In genomic region chr15:74933573-74933972, GRCh38 we compare ENCODE assay signal across 14 cellular contexts. TPM values are rescaled to one million over a fixed set of nuclear protein-coding genes. Genes with fewer than 3 reads are reported as not detected.
DNase-seq lines count a peak whose midpoint lies in the region; ATAC-seq and TF ChIP-seq lines count a peak whose summit lies in the region.
"Had no signal": no experiment of that assay in that cellular context is flagged by ENCODE, and none has a peak within 500 bp of the region (broad histone marks: within the 10 kb centered on the region; RNA-seq: fewer than 3 reads in every experiment).

No MANE protein-coding gene starts in this region.

- H3K36me3 Mint-ChIP-seq in activated T-cell treated with anti-CD3 and anti-CD28 coated beads, Interleukin-2, amount 50 U/mL, for 24 hours (ENCODE audit: low read depth), result peaks cover 67% of the 10 kb centered on the region
- peaks cover 24% of the 10 kb centered on the region for H3K36me3 Mint-ChIP-seq in activated naive CD8-positive, alpha-beta T cell treated with anti-CD3 and anti-CD28 coated beads, Interleukin-2, amount 10 ng/mL, durations not matched to agents 7 days and 5 days

- no peak overlapping the region for H3K27ac ChIP-seq in IMR-90 (ENCODE audit: insufficient read depth, low read length)
- H3K27ac ChIP-seq in parathyroid adenoma, result no peak overlapping the region

- peak overlapping the region; percentile 30 for H3K27ac Mint-ChIP-seq in activated T-cell treated with anti-CD3 and anti-CD28 coated beads, Interleukin-2, amount 50 U/mL, for 24 hours
- no peak overlapping the region for H3K27ac Mint-ChIP-seq in activated naive CD8-positive, alpha-beta T cell treated with anti-CD3 and anti-CD28 coated beads, Interleukin-2, amount 10 ng/mL, durations not matched to agents 7 days and 5 days
- H3K27ac Mint-ChIP-seq: activated naive CD4-positive, alpha-beta T cell treated with anti-CD3 and anti-CD28 coated beads for 36 hours had no signal

- no peak for TF ChIP-seq POLR2A in IMR-90 (IDR thresholded peaks at IDR 0.05; ENCODE audit: low read depth, low read length)

- no peak overlapping the region for H2AK5ac ChIP-seq in IMR-90 (ENCODE audit: low read depth, low read length)

- H3K36me3 ChIP-seq in IMR-90 (ENCODE audit: control insufficient read depth, insufficient read depth, low read length) (peaks cover 14% of the 10 kb centered on the region), parathyroid adenoma (ENCODE audit: control insufficient read depth, insufficient read depth, low read length) (no peaks in the 10 kb centered on the region), BE2C (peaks cover 40% of the 10 kb centered on the region)

- H3K9me1 ChIP-seq in IMR-90 (ENCODE audit: insufficient read depth, low read length), result peaks cover 9% of the 10 kb centered on the region; the same call in 1 of the 2 replicates

- no peak overlapping the region for H2BK15ac ChIP-seq in IMR-90 (ENCODE audit: low read depth, low read length)

- no peaks in the 10 kb centered on the region for H3K27me3 Mint-ChIP-seq in activated T-cell treated with anti-CD3 and anti-CD28 coated beads, Interleukin-2, amount 50 U/mL, for 24 hours
- no peaks in the 10 kb centered on the region for H3K27me3 Mint-ChIP-seq in activated naive CD8-positive, alpha-beta T cell treated with anti-CD3 and anti-CD28 coated beads, Interleukin-2, amount 10 ng/mL, durations not matched to agents 7 days and 5 days

- DNase-seq in activated T-cell treated with anti-CD3 and anti-CD28 coated beads, Interleukin-2, amount 50 U/mL, for 24 hours, result no peak
- DNase-seq in activated T-cell treated with anti-CD3 and anti-CD28 coated beads for 4 hours, result no peak
- no peak for DNase-seq in IMR-90
- DNase-seq in activated naive CD8-positive, alpha-beta T cell treated with anti-CD3 and anti-CD28 coated beads, Interleukin-2, amount 10 ng/mL, durations not matched to agents 7 days and 5 days, result no peak
- DNase-seq in NCI-H1930 (lab: John Stamatoyannopoulos, UW), result no peak
- no peak for DNase-seq in BE2C
- no peak for DNase-seq in HCEC 1CT
- DNase-seq: activated naive CD4-positive, alpha-beta T cell treated with anti-CD3 and anti-CD28 coated beads for 36 hours; cortex of kidney; H7; NCI-H2029; NCI-H446 treated with DMSO at 0.1 percent for 48 hours had no signal

- in situ Hi-C loops in IMR-90 (cut with MboI; ENCODE audit: low sequenced_read_pairs), result no loop called here

- H3K4me2 ChIP-seq in IMR-90 (ENCODE audit: low read depth, low read length), result no peak overlapping the region
- peak overlapping the region; percentile 8 for H3K4me2 ChIP-seq in parathyroid adenoma (ENCODE audit: low read length)

- peak overlapping the region; percentile 34; the same call in 1 of the 2 replicates for H3K23ac ChIP-seq in IMR-90 (ENCODE audit: low read depth, low read length)

- H3K14ac ChIP-seq in IMR-90 (replicated peaks; ENCODE audit: low read depth, low read length), result no peak overlapping the region

- no peak for ATAC-seq in IMR-90 (ENCODE audit: low read depth)
- no peak for ATAC-seq in activated naive CD8-positive, alpha-beta T cell treated with anti-CD3 and anti-CD28 coated beads, Interleukin-2, amount 10 ng/mL, durations not matched to agents 7 days and 5 days (ENCODE audit: low read depth)

- dilution Hi-C loops in IMR-90 (cut with HindIII; ENCODE audit: low sequenced_read_pairs, unreplicated experiment), result no loop called here

- H4K91ac ChIP-seq in IMR-90 (ENCODE audit: insufficient read depth, low read depth, low read length), result no peak overlapping the region

- peaks cover 12 to 55% of the 10 kb centered on the region in 2 experiments for H3K79me1 ChIP-seq in IMR-90 (ENCODE audit: low read depth in 1 of 2, low read length in 2 of 2)

- peaks cover 36% of the 10 kb centered on the region for H3K4me1 Mint-ChIP-seq in activated T-cell treated with anti-CD3 and anti-CD28 coated beads, Interleukin-2, amount 50 U/mL, for 24 hours (ENCODE audit: low read depth)
- peaks cover 26% of the 10 kb centered on the region for H3K4me1 Mint-ChIP-seq in activated naive CD8-positive, alpha-beta T cell treated with anti-CD3 and anti-CD28 coated beads, Interleukin-2, amount 10 ng/mL, durations not matched to agents 7 days and 5 days

- H2AK9ac ChIP-seq in IMR-90 (replicated peaks; ENCODE audit: low read depth, low read length, poor library complexity), result no peak overlapping the region

- peaks cover 12% of the 10 kb centered on the region; the same call in 1 of the 2 replicates for H4K20me1 ChIP-seq in IMR-90 (ENCODE audit: insufficient read depth, low read length)

- H2BK5ac ChIP-seq in IMR-90 (ENCODE audit: low read depth, low read length, poor library complexity, severe bottlenecking), result no peak overlapping the region

- no TSS peak for BruUV-seq in IMR-90 (replicated peaks; lab: Mats Ljungman, UMichigan)

- H3K4me1 ChIP-seq in IMR-90 (ENCODE audit: control insufficient read depth, insufficient read depth, low read length) (no peaks in the 10 kb centered on the region), parathyroid adenoma (no peaks in the 10 kb centered on the region), BE2C (no peaks in the 10 kb centered on the region)

- H3K9me3 Mint-ChIP-seq in activated T-cell treated with anti-CD3 and anti-CD28 coated beads, Interleukin-2, amount 50 U/mL, for 24 hours, result no peaks in the 10 kb centered on the region
- H3K9me3 Mint-ChIP-seq in activated naive CD8-positive, alpha-beta T cell treated with anti-CD3 and anti-CD28 coated beads, Interleukin-2, amount 10 ng/mL, durations not matched to agents 7 days and 5 days, result no peaks in the 10 kb centered on the region
- H3K9me3 Mint-ChIP-seq: activated naive CD4-positive, alpha-beta T cell treated with anti-CD3 and anti-CD28 coated beads for 36 hours; CD14-positive monocyte had no signal

- intact Hi-C loops in IMR-90 (cut with micrococcal nuclease), result no loop called here

- H3K79me2 ChIP-seq in parathyroid adenoma, result peaks cover 18% of the 10 kb centered on the region

- H2BK120ac ChIP-seq in IMR-90 (ENCODE audit: low read depth, low read length), result no peak overlapping the region

- H3K27me3 ChIP-seq in IMR-90 (ENCODE audit: control insufficient read depth, insufficient read depth, low read length) (no peaks in the 10 kb centered on the region), parathyroid adenoma (ENCODE audit: control insufficient read depth, insufficient read depth, low read length) (no peaks in the 10 kb centered on the region), BE2C (no peaks in the 10 kb centered on the region)

- no peak overlapping the region for H3K56ac ChIP-seq in IMR-90 (ENCODE audit: extremely low read depth, insufficient read depth, low read length)

- H3K9me3 ChIP-seq in IMR-90 (ENCODE audit: control insufficient read depth, insufficient read depth, low read length) (no peaks in the 10 kb centered on the region), parathyroid adenoma (ENCODE audit: control insufficient read depth, low read length) (no peaks in the 10 kb centered on the region), BE2C (no peaks in the 10 kb centered on the region; the same call in 1 of the 2 replicates)

- POLR2A ChIA-PET in IMR-90 (lab: Charles Lee; ENCODE audit: unreplicated experiment), result no interaction called here
- POLR2A ChIA-PET in activated naive CD8-positive, alpha-beta T cell treated with anti-CD3 and anti-CD28 coated beads, Interleukin-2, amount 10 ng/mL, durations not matched to agents 7 days and 5 days (lab: Charles Lee), result interaction anchor here (0.6 to 2.3 kb wide), 3 partner anchors 11 to 94 kb away, joined by 3 to 6 read pairs (median 3); partner anchors contain the start of gene FAM219B

- no peak overlapping the region for H3K4ac ChIP-seq in IMR-90 (ENCODE audit: low read depth, low read length)

- no CpG with 5 or more reads among the region's 2 CpGs for WGBS in IMR-90 (ENCODE audit: extremely low coverage in 2 of 2, insufficient read length in 1 of 2), 2 experiments

- H4K8ac ChIP-seq in IMR-90 (ENCODE audit: low read depth in 2 of 2, low read length in 2 of 2), result no peak overlapping the region

- H3K9ac ChIP-seq in IMR-90 (ENCODE audit: low read depth, low read length), result no peak overlapping the region
- no peak overlapping the region for H3K9ac ChIP-seq in parathyroid adenoma

- CTCF ChIA-PET in IMR-90 (lab: Yijun Ruan, JAX), result interaction anchor here (1.2 kb wide), 1 partner anchor 32 kb away, joined by 4 read pairs; no protein-coding TSS in a partner anchor

- H4K5ac ChIP-seq in IMR-90 (ENCODE audit: low read depth, low read length), result no peak overlapping the region

- H3K4me3 Mint-ChIP-seq in activated T-cell treated with anti-CD3 and anti-CD28 coated beads, Interleukin-2, amount 50 U/mL, for 24 hours, result peak overlapping the region; percentile 4
- peak overlapping the region; percentile 19 for H3K4me3 Mint-ChIP-seq in activated naive CD8-positive, alpha-beta T cell treated with anti-CD3 and anti-CD28 coated beads, Interleukin-2, amount 10 ng/mL, durations not matched to agents 7 days and 5 days
- H3K4me3 Mint-ChIP-seq: activated naive CD4-positive, alpha-beta T cell treated with anti-CD3 and anti-CD28 coated beads for 36 hours; CD14-positive monocyte had no signal

- H3K18ac ChIP-seq in IMR-90 (ENCODE audit: low read depth, low read length), result no peak overlapping the region

- TF ChIP-seq RAD21 in IMR-90 (IDR thresholded peaks at IDR 0.05; ENCODE audit: low read length), result no peak

- H3K4me3 ChIP-seq in IMR-90 (ENCODE audit: insufficient read depth, low read depth, low read length) (no peak overlapping the region), parathyroid adenoma (ENCODE audit: low read depth, low read length) (no peak overlapping the region), BE2C (ENCODE audit: low read depth, low read length) (no peak overlapping the region)

- H2BK20ac ChIP-seq in IMR-90 (ENCODE audit: low read depth, low read length), result no peak overlapping the region

- no peak for TF ChIP-seq CTCF in IMR-90 (conservative IDR thresholded peaks at IDR 0.05; ENCODE audit: low read depth, low read length)
- no peak for TF ChIP-seq CTCF in parathyroid adenoma (IDR thresholded peaks at IDR 0.05)
- TF ChIP-seq CTCF in BE2C (IDR thresholded peaks at IDR 0.05; ENCODE audit: low read depth, low read length), result no peak

- H2AFZ ChIP-seq in IMR-90 (replicated peaks; ENCODE audit: low read length, poor library complexity) (no peak overlapping the region), parathyroid adenoma (no peak overlapping the region)

RNA-seq across cellular contexts. Expression of gene COX5A, which starts 4.3 kb away (rescaled TPM):
- total RNA-seq in IMR-90 (2012; rRNA removed), result 24.7 and 39.8 TPM in 2 replicates
- polyA plus RNA-seq in IMR-90 (2012; rRNA removed), result 135 and 141 TPM in 2 replicates
- 167 and 235 TPM in 2 replicates for polyA plus RNA-seq in IMR-90 (2012; cell fraction: cytosol; rRNA removed)
- polyA plus RNA-seq in IMR-90 (2012; cell fraction: nucleus; rRNA removed; ENCODE audit: low replicate concordance), result 76.5 and 78.8 TPM in 2 replicates
- total RNA-seq in activated naive CD8-positive, alpha-beta T cell treated with anti-CD3 and anti-CD28 coated beads, Interleukin-2, amount 10 ng/mL, durations not matched to agents 7 days and 5 days, result 100 to 1,000 TPM; 220 to 222 TPM
- polyA plus RNA-seq in BE2C (2012; ENCODE audit: insufficient read depth, insufficient read length, low read depth), result 662 TPM

RNA-seq across cellular contexts. Expression of gene RPP25, which starts 23.0 kb away (rescaled TPM):
- under 0.01 and 0.18 TPM in 2 replicates for total RNA-seq in IMR-90 (2012; rRNA removed)
- 0.36 and 0.38 TPM in 2 replicates for polyA plus RNA-seq in IMR-90 (2012; rRNA removed)
- 0.47 and 0.49 TPM in 2 replicates for polyA plus RNA-seq in IMR-90 (2012; cell fraction: cytosol; rRNA removed)
- 0.19 and 0.23 TPM in 2 replicates for polyA plus RNA-seq in IMR-90 (2012; cell fraction: nucleus; rRNA removed; ENCODE audit: low replicate concordance)
- total RNA-seq in activated naive CD8-positive, alpha-beta T cell treated with anti-CD3 and anti-CD28 coated beads, Interleukin-2, amount 10 ng/mL, durations not matched to agents 7 days and 5 days, result 1 to 10 TPM; 3.5 to 4.2 TPM
- 78.8 TPM for polyA plus RNA-seq in BE2C (2012; ENCODE audit: insufficient read depth, insufficient read length, low read depth)

RNA-seq across cellular contexts. Expression of gene FAM219B, which starts 26.9 kb away (rescaled TPM):
- total RNA-seq in IMR-90 (2012; rRNA removed), result 20.3 and 24.9 TPM in 2 replicates
- polyA plus RNA-seq in IMR-90 (2012; rRNA removed), result 40.8 and 48.7 TPM in 2 replicates
- 20.9 and 24.3 TPM in 2 replicates for polyA plus RNA-seq in IMR-90 (2012; cell fraction: cytosol; rRNA removed)
- 154 and 222 TPM in 2 replicates for polyA plus RNA-seq in IMR-90 (2012; cell fraction: nucleus; rRNA removed; ENCODE audit: low replicate concordance)
- total RNA-seq in activated naive CD8-positive, alpha-beta T cell treated with anti-CD3 and anti-CD28 coated beads, Interleukin-2, amount 10 ng/mL, durations not matched to agents 7 days and 5 days, result 100 to 1,000 TPM in 1 of 2 experiments, 10 to 100 TPM in 1; 90.3 to 113 TPM
- 85.6 TPM for polyA plus RNA-seq in BE2C (2012; ENCODE audit: insufficient read depth, insufficient read length, low read depth)

RNA-seq across cellular contexts. Expression of gene MPI, which starts 43.7 kb away (rescaled TPM):
- total RNA-seq in IMR-90 (2012; rRNA removed), result 61.4 and 91.8 TPM in 2 replicates
- polyA plus RNA-seq in IMR-90 (2012; rRNA removed), result 80.1 and 81.1 TPM in 2 replicates
- polyA plus RNA-seq in IMR-90 (2012; cell fraction: cytosol; rRNA removed), result 68.1 and 94.5 TPM in 2 replicates
- 73.5 and 116 TPM in 2 replicates for polyA plus RNA-seq in IMR-90 (2012; cell fraction: nucleus; rRNA removed; ENCODE audit: low replicate concordance)
- 10 to 100 TPM; 68.7 to 72.9 TPM for total RNA-seq in activated naive CD8-positive, alpha-beta T cell treated with anti-CD3 and anti-CD28 coated beads, Interleukin-2, amount 10 ng/mL, durations not matched to agents 7 days and 5 days
- polyA plus RNA-seq in BE2C (2012; ENCODE audit: insufficient read depth, insufficient read length, low read depth), result 72.1 TPM
